In the genomic region with DNA sequence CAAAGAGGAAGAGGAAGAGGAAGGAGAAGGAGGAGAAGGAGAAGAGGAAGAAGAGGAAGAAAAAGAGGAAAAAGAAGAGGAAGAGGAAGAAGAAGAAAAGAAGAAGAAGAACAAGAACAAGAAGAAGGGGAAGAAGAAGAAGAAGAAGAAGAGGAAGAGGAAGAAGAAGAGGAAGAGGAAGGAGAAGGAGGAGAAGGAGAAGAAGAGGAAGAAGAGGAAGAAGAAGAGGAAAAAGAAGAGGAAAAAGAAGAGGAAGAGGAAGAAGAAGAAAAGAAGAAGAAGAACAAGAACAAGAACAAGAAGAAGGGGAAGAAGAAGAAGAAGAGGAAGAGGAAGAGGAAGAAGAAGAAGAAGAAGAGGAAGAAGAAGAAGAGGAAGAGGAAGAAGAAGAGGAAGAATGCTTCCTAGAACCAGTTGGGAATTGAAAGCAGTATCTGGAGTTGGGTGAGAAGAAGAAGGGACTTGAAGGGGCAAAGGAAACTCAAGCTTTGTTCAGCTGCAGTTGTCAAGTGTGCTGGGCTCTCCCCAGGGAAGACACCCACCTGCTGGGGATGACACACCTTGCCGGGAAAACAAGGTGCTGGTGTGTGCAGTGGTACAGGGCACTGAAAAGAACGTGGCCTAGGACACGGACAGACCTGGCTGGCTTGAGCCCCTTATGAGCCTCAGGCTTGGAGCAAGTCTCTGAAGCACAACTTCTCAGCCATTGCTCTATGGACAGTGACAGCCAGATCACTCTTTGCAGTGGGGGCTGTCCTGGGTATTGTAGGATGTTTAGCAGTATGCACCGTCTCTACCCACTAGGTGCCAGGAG, we compare ENCODE assay signal across 19 cellular contexts.
"Had no signal": no experiment of that assay in that cellular context is flagged by ENCODE, and none has a peak within 500 bp of the region (broad histone marks: within the 10 kb centered on the region; RNA-seq: fewer than 3 reads in every experiment).

No MANE protein-coding gene starts in this region.

- H3K27me3 Mint-ChIP-seq: stimulated activated naive CD8-positive, alpha-beta T cell treated with anti-CD3 and anti-CD28 coated beads, Interleukin-15, Interleukin-2, amounts not matched to agents 100 ng/mL and 50 ng/mL, for 24 hours had no signal

- H3K9me3 Mint-ChIP-seq: activated T-helper 1 cell treated with anti-CD3 and anti-CD28 coated beads, Interleukin-12 subunit alpha, Interleukin-12 subunit beta, Interleukin-2, Interleukin-4 antibody, amounts not matched to agents 30 ng/mL and 10 ng/mL and 1 ng/mL, durations not matched to agents 14 hours and 24 hours and 36 hours; stimulated activated naive CD8-positive, alpha-beta T cell treated with anti-CD3 and anti-CD28 coated beads, Interleukin-15, Interleukin-2, amounts not matched to agents 100 ng/mL and 50 ng/mL, for 24 hours had no signal

- FAIRE-seq: astrocyte, colon, urothelium cell line had no signal

- H3K36me3 Mint-ChIP-seq: natural killer cell had no signal

- H3K4me3 ChIP-seq: lung had no signal

- H3K27ac Mint-ChIP-seq: activated T-helper 1 cell treated with anti-CD3 and anti-CD28 coated beads, Interleukin-12 subunit alpha, Interleukin-12 subunit beta, Interleukin-2, Interleukin-4 antibody, amounts not matched to agents 30 ng/mL and 10 ng/mL and 1 ng/mL, durations not matched to agents 14 hours and 24 hours and 36 hours; natural killer cell; progenitor cell of endocrine pancreas; stimulated activated naive CD8-positive, alpha-beta T cell treated with anti-CD3 and anti-CD28 coated beads, Interleukin-15, Interleukin-2, amounts not matched to agents 100 ng/mL and 50 ng/mL, for 24 hours had no signal

- ATAC-seq: left colon, natural killer cell, right cardiac atrium had no signal

- H3K4me3 Mint-ChIP-seq: activated T-helper 1 cell treated with anti-CD3 and anti-CD28 coated beads, Interleukin-12 subunit alpha, Interleukin-12 subunit beta, Interleukin-2, Interleukin-4 antibody, amounts not matched to agents 30 ng/mL and 10 ng/mL and 1 ng/mL, durations not matched to agents 14 hours and 24 hours and 36 hours; natural killer cell; stimulated activated naive CD8-positive, alpha-beta T cell treated with anti-CD3 and anti-CD28 coated beads, Interleukin-15, Interleukin-2, amounts not matched to agents 100 ng/mL and 50 ng/mL, for 24 hours had no signal

- DNase-seq: activated CD4-positive, alpha-beta T cell treated with anti-CD3 and anti-CD28 coated beads for 1 hour; activated CD4-positive, alpha-beta T cell treated with anti-CD3 and anti-CD28 coated beads, Interleukin-2, amount 50 U/mL, for 48 hours; activated CD8-positive, alpha-beta memory T cell treated with anti-CD3 and anti-CD28 coated beads, Interleukin-2, amount 50 U/mL, for 4 hours; activated naive CD4-positive, alpha-beta T cell treated with Interleukin-2 at 50 U/mL for 16 hours; effector CD4-positive, alpha-beta T cell; foreskin melanocyte; head of caudate nucleus; left colon; natural killer cell; occipital lobe; right cardiac atrium; stimulated activated CD4-positive, alpha-beta T cell treated with anti-CD3 and anti-CD28 coated beads, Interleukin-2, amount 100 ng/mL, for 24 hours had no signal
